9 cellular contexts compared by ENCODE assay signal in genomic region chr9:68546596-68547390, GRCh38.
DNase-seq lines count a peak whose midpoint lies in the region; ATAC-seq and TF ChIP-seq lines count a peak whose summit lies in the region.
"Had no signal": no experiment of that assay in that cellular context is flagged by ENCODE, and none has a peak within 500 bp of the region (broad histone marks: within the 10 kb centered on the region; RNA-seq: fewer than 3 reads in every experiment).

No MANE protein-coding gene starts in this region.

- no peaks in the 10 kb centered on the region for H3K9me3 Mint-ChIP-seq in effector memory CD8-positive, alpha-beta T cell

- H3K36me3 Mint-ChIP-seq in effector memory CD8-positive, alpha-beta T cell (ENCODE audit: insufficient read depth) = no peaks in the 10 kb centered on the region

- H3K4me3 Mint-ChIP-seq in effector memory CD8-positive, alpha-beta T cell = peak overlapping the region in 1 of 2 donors; percentile 31

- H3K4me1 Mint-ChIP-seq in effector memory CD8-positive, alpha-beta T cell (ENCODE audit: low read depth in 2 of 2) = peaks cover 3 to 7% of the 10 kb centered on the region in 2 donors

- peak overlapping the region; percentile 27 to 52 for H3K27ac Mint-ChIP-seq in effector memory CD8-positive, alpha-beta T cell

- DNase-seq in Ammon's horn (ENCODE audit: low spot score) (peak; percentile 62), hippocampal formation (lab: John Stamatoyannopoulos, UW) (no peak), NCI-H82 treated with DMSO at 0.1 percent for 48 hours (lab: John Stamatoyannopoulos, UW; ENCODE audit: unreplicated experiment) (no peak)
- no peak for DNase-seq in effector memory CD8-positive, alpha-beta T cell

- no peak overlapping the region for H3K4me3 ChIP-seq in skin epidermis

- ATAC-seq in GM19452 (IDR thresholded peaks at IDR 0.05; ENCODE audit: unreplicated experiment) (peak; percentile 88), HG03439 (IDR thresholded peaks at IDR 0.05; ENCODE audit: unreplicated experiment) (peak; percentile 78), SK-N-SH treated with all-trans-retinoic acid at 6 μM for 48 hours (no peak)
- ATAC-seq in effector memory CD8-positive, alpha-beta T cell (replicated peaks) = peak; percentile 73

- peak overlapping the region in 12 of 21 experiments; percentile 1 to 74 (median 33) for H3K27ac ChIP-seq in skin epidermis
- H3K27ac ChIP-seq: C4-2B had no signal

- peaks cover 7 to 18% of the 10 kb centered on the region in 2 donors for H3K27me3 Mint-ChIP-seq in effector memory CD8-positive, alpha-beta T cell

TF ChIP-seq in SK-N-SH treated with all-trans-retinoic acid at 6 μM for 48 hours, 23 proteins besides CTCF, POLR2A, EP300 and RAD21:
- TF ChIP-seq RARB (CRISPR knock-in tag; IDR thresholded peaks at IDR 0.05) = no peak
- TF ChIP-seq CSDC2 (CRISPR knock-in tag; IDR thresholded peaks at IDR 0.05) = no peak
- no peak for TF ChIP-seq ISL1 (CRISPR knock-in tag; IDR thresholded peaks at IDR 0.05)
